ENCODE assay signal across 8 cellular contexts in genomic region chr6:147201885-147202515, GRCh38. TPM values are rescaled to one million over a fixed set of nuclear protein-coding genes. Genes with fewer than 3 reads are reported as not detected.
DNase-seq lines count a peak whose midpoint lies in the region; ATAC-seq, FAIRE-seq and TF ChIP-seq lines count a peak whose summit lies in the region.

No MANE protein-coding gene starts in this region.

- CTCF ChIA-PET in RWPE1 (lab: Yijun Ruan, JAX) = no interaction called here

- peak overlapping the region; percentile 82 for H3K4me3 ChIP-seq in upper lobe of right lung

- H3K4me1 ChIP-seq in upper lobe of right lung = peaks cover 4% of the 10 kb centered on the region

- TF ChIP-seq CTCF in RWPE1 (conservative IDR thresholded peaks at IDR 0.05; ENCODE audit: low read depth) (no peak), upper lobe of right lung (IDR thresholded peaks at IDR 0.05) (no peak)

- intact Hi-C loops in upper lobe of right lung (cut with DNase I) = no loop called here

- H3K9me3 ChIP-seq in upper lobe of right lung = no peaks in the 10 kb centered on the region

- FAIRE-seq in colon (lab: Jason Lieb, UNC) = peak; percentile 90

- H3K27me3 ChIP-seq in upper lobe of right lung = no peaks in the 10 kb centered on the region

- H3K27ac ChIP-seq in RWPE1 = peak overlapping the region; percentile 95
- H3K27ac ChIP-seq in upper lobe of right lung = no peak overlapping the region

- DNase-seq in SIG-M5 treated with dmso at 0.1 percent for 504 hours (lab: John Stamatoyannopoulos, UW; ENCODE audit: unreplicated experiment) = peak; percentile 53
- no peak for DNase-seq in SIG-M5 (lab: John Stamatoyannopoulos, UW)
- DNase-seq in RWPE1 (ENCODE audit: low spot score) = no peak
- DNase-seq in medulla oblongata (ENCODE audit: extremely low spot score) = peak; percentile 57
- DNase-seq in upper lobe of right lung = no peak
- DNase-seq in HuH-7.5 (ENCODE audit: low spot score) = no peak

- no peaks in the 10 kb centered on the region for H3K36me3 ChIP-seq in upper lobe of right lung

- POLR2A ChIA-PET in RWPE1 (lab: Yijun Ruan, JAX; ENCODE audit: low non-redundant PET) = interaction anchor here (0.6 kb wide), 1 partner anchor 300 kb away, joined by 4 read pairs; no protein-coding TSS in a partner anchor

- peak; percentile 10 for ATAC-seq in HG03378 (IDR thresholded peaks at IDR 0.05; ENCODE audit: unreplicated experiment)
- ATAC-seq in upper lobe of right lung = peak; percentile 4

RNA-seq across cellular contexts. Expression of gene STXBP5, which starts 2.2 kb away (rescaled TPM):
- total RNA-seq in upper lobe of right lung = 22.1 TPM

Comparison
In these comparisons a context has a peak if more than half of its experiments do, and no peak if none do; other contexts are left out.
1. DNase-seq: peak in SIG-M5 treated with dmso at 0.1 percent for 504 hours (single experiment) and medulla oblongata (single experiment); none in SIG-M5 (single experiment), RWPE1 (single experiment), upper lobe of right lung (single experiment) and HuH-7.5 (single experiment).